18 cellular contexts compared by ENCODE assay signal in genomic region chr15:60672400-60672799, GRCh38.
DNase-seq lines count a peak whose midpoint lies in the region; ATAC-seq, FAIRE-seq and TF ChIP-seq lines count a peak whose summit lies in the region.
"Had no signal": no experiment of that assay in that cellular context is flagged by ENCODE, and none has a peak within 500 bp of the region (broad histone marks: within the 10 kb centered on the region; RNA-seq: fewer than 3 reads in every experiment).

No MANE protein-coding gene starts in this region.

- H3K27ac ChIP-seq in C4-2B (no peak overlapping the region), OCI-LY1 (ENCODE audit: low read depth, low read length, poor library complexity, severe bottlenecking) (no peak overlapping the region)
- H3K27ac ChIP-seq: gastroesophageal sphincter had no signal

- H3K9ac ChIP-seq in OCI-LY1 (ENCODE audit: low read length): no peak overlapping the region

- H3K27me3 ChIP-seq in OCI-LY1 (ENCODE audit: insufficient read depth, low read length): no peaks in the 10 kb centered on the region
- H3K27me3 ChIP-seq: esophagus muscularis mucosa, gastroesophageal sphincter had no signal

- H3K36me3 ChIP-seq in OCI-LY1 (ENCODE audit: insufficient read depth, low read length): no peaks in the 10 kb centered on the region
- H3K36me3 ChIP-seq: esophagus muscularis mucosa, gastroesophageal sphincter had no signal

- no peaks in the 10 kb centered on the region for H3K79me2 ChIP-seq in OCI-LY1 (ENCODE audit: insufficient read depth, low read length)

- no peaks in the 10 kb centered on the region for H4K20me1 ChIP-seq in OCI-LY1 (ENCODE audit: insufficient read depth, low read length)

- TF ChIP-seq CTCF in C4-2B (conservative IDR thresholded peaks at IDR 0.05): peak; percentile 8; the same call in 1 of the 2 replicates
- TF ChIP-seq CTCF in OCI-LY1 (IDR thresholded peaks at IDR 0.05; ENCODE audit: low read length): peak; percentile 10; the same call in 1 of the 2 replicates

- no peak overlapping the region for H3K4me3 ChIP-seq in OCI-LY1 (ENCODE audit: low read depth, low read length, poor library complexity, severe bottlenecking)
- H3K4me3 ChIP-seq: esophagus muscularis mucosa, gastroesophageal sphincter, smooth muscle cell had no signal

- no peaks in the 10 kb centered on the region for H3F3A ChIP-seq in OCI-LY1 (ENCODE audit: insufficient read depth, low read length)

- DNase-seq in GM12892 (ENCODE audit: insufficient read length) (no peak), left lobe of liver (ENCODE audit: low spot score) (no peak), NOMO-1 treated with dmso at 0.1 percent for 144 hours (lab: John Stamatoyannopoulos, UW; ENCODE audit: unreplicated experiment) (no peak), AML-193 (lab: John Stamatoyannopoulos, UW) (no peak)
- DNase-seq: activated CD4-positive, alpha-beta T cell treated with anti-CD3 and anti-CD28 coated beads, Interleukin-2, amount 10 ng/mL, durations not matched to agents 7 days and 5 days; amniotic stem cell; DMS79; NCI-H187 treated with DMSO at 0.1 percent for 48 hours; NCI-H226; NK-92 treated with Interleukin-12 subunit alpha and Interleukin-12 subunit beta, amount 100 ng/mL, for 24 hours; stimulated activated CD4-positive, alpha-beta T cell treated with anti-CD3 and anti-CD28 coated beads, Interleukin-4, amount 100 ng/mL, for 4 hours had no signal

- H3K9me2 ChIP-seq in OCI-LY1 (ENCODE audit: low read depth, low read length): no peaks in the 10 kb centered on the region

- no peaks in the 10 kb centered on the region for H3K4me1 ChIP-seq in OCI-LY1 (ENCODE audit: insufficient read depth, low read length, severe bottlenecking)

- H2AFZ ChIP-seq in OCI-LY1 (ENCODE audit: low read length): no peak overlapping the region

- peak; percentile 56 for ATAC-seq in left lobe of liver
- ATAC-seq in HG02623 (IDR thresholded peaks at IDR 0.05; ENCODE audit: unreplicated experiment): no peak
- no peak for ATAC-seq in HG02970 (IDR thresholded peaks at IDR 0.05; ENCODE audit: low FRiP score, unreplicated experiment)
- ATAC-seq: gastroesophageal sphincter had no signal

- peak; percentile 14 for FAIRE-seq in GM12892 (lab: Jason Lieb, UNC)

- no peaks in the 10 kb centered on the region for H3K9me3 ChIP-seq in OCI-LY1 (ENCODE audit: low read length)
- H3K9me3 ChIP-seq: esophagus muscularis mucosa, gastroesophageal sphincter had no signal

- no peak overlapping the region for H3K4me2 ChIP-seq in OCI-LY1 (ENCODE audit: low read length)
- H3K4me2 ChIP-seq: smooth muscle cell had no signal

- TF ChIP-seq POLR2A in GM12892 (IDR thresholded peaks at IDR 0.05; ENCODE audit: low read depth, low read length): no peak
